Comparison of ENCODE assay signal across 16 cellular contexts in the genomic region with DNA sequence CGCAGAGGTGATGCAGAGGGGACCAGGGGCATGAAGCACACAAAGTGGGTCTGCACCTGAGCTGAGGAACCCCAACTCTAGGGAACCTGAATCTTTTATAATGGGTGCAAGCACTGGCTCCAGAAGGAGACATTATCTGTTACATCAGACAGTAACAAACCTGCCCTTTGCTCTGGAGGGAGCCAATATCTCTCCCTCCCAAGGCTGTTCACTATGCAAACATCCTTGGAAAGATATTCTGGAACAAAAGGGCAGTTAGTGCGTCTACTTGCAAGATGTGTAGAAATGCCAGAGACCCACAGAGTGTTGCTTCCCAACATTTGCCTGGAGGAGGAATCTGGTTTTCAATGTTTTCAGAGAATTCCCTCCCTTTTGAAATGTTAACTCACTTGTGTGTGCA. TPM values are rescaled to one million over a fixed set of nuclear protein-coding genes. Genes with fewer than 3 reads are reported as not detected.
DNase-seq lines count a peak whose midpoint lies in the region; ATAC-seq, FAIRE-seq and TF ChIP-seq lines count a peak whose summit lies in the region.
"Had no signal": no experiment of that assay in that cellular context is flagged by ENCODE, and none has a peak within 500 bp of the region (broad histone marks: within the 10 kb centered on the region; RNA-seq: fewer than 3 reads in every experiment).

No MANE protein-coding gene starts in this region.

- H3K4me3 Mint-ChIP-seq in astrocyte (ENCODE audit: unreplicated experiment): no peak overlapping the region
- H3K4me3 Mint-ChIP-seq: CD4-positive, alpha-beta T cell; GM23338; IgD-negative memory B cell had no signal

- H3K27me3 Mint-ChIP-seq in astrocyte (ENCODE audit: low read depth, unreplicated experiment): peaks cover 22% of the 10 kb centered on the region
- H3K27me3 Mint-ChIP-seq: CD4-positive, alpha-beta T cell had no signal

- no peak for TF ChIP-seq EP300 in transverse colon (IDR thresholded peaks at IDR 0.05; ENCODE audit: low read depth)

- H3K4me1 Mint-ChIP-seq in astrocyte (ENCODE audit: low read depth, unreplicated experiment): peaks cover 12% of the 10 kb centered on the region

- H3K79me2 ChIP-seq in astrocyte (ENCODE audit: insufficient read depth, low read length): no peaks in the 10 kb centered on the region

- H3K9me3 ChIP-seq in astrocyte (ENCODE audit: insufficient read depth, low read depth, low read length): no peaks in the 10 kb centered on the region
- no peaks in the 10 kb centered on the region for H3K9me3 ChIP-seq in mucosa of descending colon
- H3K9me3 ChIP-seq in transverse colon: no peaks in the 10 kb centered on the region
- no peaks in the 10 kb centered on the region for H3K9me3 ChIP-seq in heart left ventricle
- H3K9me3 ChIP-seq: BE2C had no signal

- no peaks in the 10 kb centered on the region for H3K36me3 Mint-ChIP-seq in astrocyte (ENCODE audit: low read depth, unreplicated experiment)
- H3K36me3 Mint-ChIP-seq: IgD-negative memory B cell had no signal

- TF ChIP-seq POLR2A in transverse colon (IDR thresholded peaks at IDR 0.05) (no peak), heart left ventricle (IDR thresholded peaks at IDR 0.05) (no peak)

- peaks cover 8% of the 10 kb centered on the region for H3K4me1 ChIP-seq in astrocyte (ENCODE audit: insufficient read depth, low read length)
- H3K4me1 ChIP-seq in mucosa of descending colon (ENCODE audit: low read depth): peaks cover 45% of the 10 kb centered on the region
- H3K4me1 ChIP-seq in transverse colon: peaks cover 9 to 42% (median 28%) of the 10 kb centered on the region in 4 donors
- peaks cover 0 to 9% (median 2%) of the 10 kb centered on the region in 12 donors for H3K4me1 ChIP-seq in heart left ventricle
- H3K4me1 ChIP-seq: BE2C had no signal

- H3K36me3 ChIP-seq in astrocyte (ENCODE audit: insufficient read depth, low read length) (no peaks in the 10 kb centered on the region), mucosa of descending colon (ENCODE audit: low read depth) (no peaks in the 10 kb centered on the region), transverse colon (no peaks in the 10 kb centered on the region), heart left ventricle (no peaks in the 10 kb centered on the region)
- H3K36me3 ChIP-seq: BE2C had no signal

- no peak overlapping the region for H2AFZ ChIP-seq in astrocyte (ENCODE audit: low read depth, low read length)
- H2AFZ ChIP-seq: GM23338 had no signal

- ATAC-seq in mucosa of descending colon (peak; percentile 65), heart left ventricle (no peak)
- ATAC-seq: GM12878, GM23338 had no signal

- H3K27ac Mint-ChIP-seq in astrocyte (ENCODE audit: unreplicated experiment): peak overlapping the region; percentile 15
- H3K27ac Mint-ChIP-seq: CD4-positive, alpha-beta T cell; GM23338 had no signal

- no peaks in the 10 kb centered on the region for H4K20me1 ChIP-seq in astrocyte (ENCODE audit: insufficient read depth, low read length)

- FAIRE-seq in HTR-8/SVneo (lab: Jason Lieb, UNC) (peak; percentile 38), astrocyte (lab: Jason Lieb, UNC) (no peak)
- FAIRE-seq: A204.1, GM12878 had no signal

- WGBS in transverse colon (ENCODE audit: low coverage in 1 of 2), 2 donors: 78% methylated on average over 2 of the region's 2 CpGs; no CpG with 5 or more reads in 1 of the 2 donors
- 64 to 95% (median 90%) methylated on average over 2 of the region's 2 CpGs for WGBS in heart left ventricle, 4 donors

- H3K4me2 ChIP-seq in astrocyte (ENCODE audit: low read length): no peak overlapping the region
- H3K4me2 ChIP-seq: GM23338 had no signal

- intact Hi-C loops in mucosa of descending colon (cut with DNase I, micrococcal nuclease): loop anchor here in 1 of 2 donors (10.0 kb wide), 1 partner anchor 88 kb away; a partner anchor contains a TSS
- intact Hi-C loops in transverse colon (cut with DNase I; ENCODE audit: low total_unique reads): no loop called here
- intact Hi-C loops in heart left ventricle (cut with DNase I): loop anchor here in 1 of 10 donors (10.0 kb wide), 2 partner anchors 58 to 148 kb away; a partner anchor contains a TSS

- H3K4me3 ChIP-seq in astrocyte (ENCODE audit: insufficient read depth, low read depth, low read length): no peak overlapping the region
- H3K4me3 ChIP-seq in mucosa of descending colon: no peak overlapping the region
- no peak overlapping the region for H3K4me3 ChIP-seq in transverse colon
- no peak overlapping the region for H3K4me3 ChIP-seq in heart left ventricle
- H3K4me3 ChIP-seq: GM12878, GM23338 had no signal

- H3K9me3 Mint-ChIP-seq in astrocyte (ENCODE audit: unreplicated experiment): no peaks in the 10 kb centered on the region
- H3K9me3 Mint-ChIP-seq: CD4-positive, alpha-beta T cell; GM23338 had no signal

- H3K9ac ChIP-seq in astrocyte (ENCODE audit: low read length): no peak overlapping the region

- H3K27me3 ChIP-seq in astrocyte (ENCODE audit: insufficient read depth, low read length) (no peaks in the 10 kb centered on the region), transverse colon (no peaks in the 10 kb centered on the region), heart left ventricle (peaks cover 0 to 5% (median 0%) of the 10 kb centered on the region in 9 donors)

- no peak for DNase-seq in HTR-8/SVneo (ENCODE audit: insufficient read length, low spot score)
- DNase-seq in astrocyte (ENCODE audit: low read depth): no peak
- DNase-seq in mucosa of descending colon: peak in 1 of 3 donors; percentile 55
- DNase-seq in transverse colon: no peak
- DNase-seq in heart left ventricle: no peak
- no peak for DNase-seq in stimulated activated naive CD4-positive, alpha-beta T cell (lab: John Stamatoyannopoulos, UW)
- DNase-seq in C1 segment of cervical spinal cord (lab: John Stamatoyannopoulos, UW): no peak
- DNase-seq: BE2C; CD4-positive, alpha-beta T cell; DMS79; H7 had no signal

- in situ Hi-C loops in transverse colon (cut with MboI; ENCODE audit: low pct_ligation_motif_present in 1 of 4, low pct_unique_long_range_greater_than_20kb in 1 of 4, low sequenced_read_pairs in 3 of 4): loop anchor here in 3 of 4 donors (25.0 kb wide), 4 partner anchors 166 to 491 kb away; no protein-coding TSS in a partner anchor

- H3K27ac ChIP-seq in astrocyte (ENCODE audit: low read depth, low read length) (no peak overlapping the region), transverse colon (peak overlapping the region; percentile 36 to 72 (median 66)), heart left ventricle (no peak overlapping the region)

- TF ChIP-seq CTCF in astrocyte (IDR thresholded peaks at IDR 0.05; ENCODE audit: insufficient read depth, low read depth, low read length) (no peak), mucosa of descending colon (IDR thresholded peaks at IDR 0.05) (no peak), transverse colon (IDR thresholded peaks at IDR 0.05) (no peak), heart left ventricle (IDR thresholded peaks at IDR 0.05) (no peak)

RNA-seq across cellular contexts. Expression of a gene that starts 31.8 kb away (rescaled TPM):
- total RNA-seq in astrocyte (0.10 TPM in 1 of 2 replicates, not detected in the other), mucosa of descending colon (under 1 TPM; 0.14 to 0.90 (median 0.16) TPM), transverse colon (1 to 10 TPM in 1 of 4 donors, under 1 TPM in 2, not detected in 1; 0.16 to 3.2 (median 0.68) TPM), heart left ventricle (under 1 TPM in 2 of 9 donors, not detected in 7; 0.07 to 0.19 TPM)
- polyA plus RNA-seq in heart left ventricle: not detected
- total RNA-seq: G401, GM23338 had no signal
- polyA plus RNA-seq: GM23338 had no signal

Comparison
In these comparisons a context has a peak if more than half of its experiments do, and no peak if none do; other contexts are left out.
1. H3K27ac ChIP-seq: peak in transverse colon (4 of 4); none in astrocyte (single experiment) and heart left ventricle (0 of 12).